ENCODE assay signal across 1 cellular context in the genomic region with DNA sequence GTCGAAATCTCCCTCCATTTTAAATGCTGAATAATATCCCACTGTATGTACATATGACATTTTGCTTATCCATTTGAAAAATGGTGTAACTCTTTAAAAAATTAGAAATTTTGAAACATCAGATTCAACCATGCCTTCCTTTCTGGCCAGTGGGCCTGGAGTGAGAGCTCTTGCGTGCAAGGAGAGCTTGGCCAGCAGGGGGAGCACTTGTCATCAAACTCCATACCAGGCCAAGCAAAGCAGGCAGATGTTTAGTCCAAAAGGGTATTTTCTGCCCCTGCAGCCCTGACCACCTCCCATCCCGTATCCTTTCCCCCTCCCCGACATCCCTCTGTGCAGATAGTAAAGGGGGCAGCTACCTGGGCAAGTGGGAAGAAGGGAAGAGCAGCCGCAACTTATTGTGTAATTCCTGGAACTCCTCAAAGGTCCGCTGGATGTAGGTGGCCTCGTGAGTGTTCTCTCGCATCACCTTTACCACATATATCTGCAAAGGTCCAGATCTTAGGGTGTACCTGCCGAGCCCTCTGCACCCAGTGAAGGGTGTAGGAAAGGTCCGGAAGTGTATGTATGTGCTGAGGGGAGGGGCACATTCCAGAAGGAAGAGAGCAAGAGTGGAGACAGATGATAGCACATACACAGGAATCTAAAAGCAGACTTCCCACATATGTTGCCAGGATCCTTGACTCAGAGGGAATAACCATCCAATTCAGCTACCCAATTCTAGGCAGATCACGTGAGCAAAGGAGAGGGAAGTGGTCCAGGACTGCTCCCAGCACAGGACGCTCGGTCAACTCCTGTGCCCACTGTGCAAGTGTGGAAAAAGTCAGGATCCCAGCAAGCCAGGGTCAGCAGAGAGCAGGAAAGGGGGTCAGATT.
TF ChIP-seq lines count a peak whose summit lies in the region.

No MANE protein-coding gene starts in this region.

TF ChIP-seq in K562, 482 proteins besides CTCF, POLR2A, EP300 and RAD21 (continued from another document):
- TF ChIP-seq BHLHE40 (IDR thresholded peaks at IDR 0.05; ENCODE audit: low read length) (0 out of 2 replicates have a peak, but pooled peaks have one; percentile 37), CEBPB (tag; IDR thresholded peaks at IDR 0.05) (peak; percentile 51; the same call in 1 of the 2 replicates), MAZ (CRISPR knock-in tag; conservative IDR thresholded peaks at IDR 0.05 in 1 of 2, IDR thresholded peaks at IDR 0.05 in 1 of 2) (0 out of 4 replicates have a peak, but pooled peaks of 1 of the 2 experiments have one; percentile 25), ZNF184 (CRISPR knock-in tag; IDR thresholded peaks at IDR 0.05) (no peak), ETV6 (IDR thresholded peaks at IDR 0.05; ENCODE audit: borderline replicate concordance in 1 of 2, low read depth in 2 of 2, low read length in 1 of 2) (0 out of 4 replicates have a peak, but pooled peaks of 1 of the 2 experiments have one; percentile 29), ETV6 (CRISPR knock-in tag; IDR thresholded peaks at IDR 0.05; ENCODE audit: borderline replicate concordance) (no peak), ZC3H4 (CRISPR knock-in tag; IDR thresholded peaks at IDR 0.05; ENCODE audit: borderline replicate concordance) (0 out of 2 replicates have a peak, but pooled peaks have one; percentile 43), L3MBTL2 (IDR thresholded peaks at IDR 0.05) (0 out of 2 replicates have a peak, but pooled peaks have one; percentile 18), SMC3 (conservative IDR thresholded peaks at IDR 0.05; ENCODE audit: insufficient read depth, low read depth, low read length) (peak; percentile 76), HMGN3 (IDR thresholded peaks at IDR 0.05; ENCODE audit: borderline replicate concordance, extremely low read depth, insufficient read length, low read depth, low read length) (no peak)
- TF ChIP-seq, protein P1, sequence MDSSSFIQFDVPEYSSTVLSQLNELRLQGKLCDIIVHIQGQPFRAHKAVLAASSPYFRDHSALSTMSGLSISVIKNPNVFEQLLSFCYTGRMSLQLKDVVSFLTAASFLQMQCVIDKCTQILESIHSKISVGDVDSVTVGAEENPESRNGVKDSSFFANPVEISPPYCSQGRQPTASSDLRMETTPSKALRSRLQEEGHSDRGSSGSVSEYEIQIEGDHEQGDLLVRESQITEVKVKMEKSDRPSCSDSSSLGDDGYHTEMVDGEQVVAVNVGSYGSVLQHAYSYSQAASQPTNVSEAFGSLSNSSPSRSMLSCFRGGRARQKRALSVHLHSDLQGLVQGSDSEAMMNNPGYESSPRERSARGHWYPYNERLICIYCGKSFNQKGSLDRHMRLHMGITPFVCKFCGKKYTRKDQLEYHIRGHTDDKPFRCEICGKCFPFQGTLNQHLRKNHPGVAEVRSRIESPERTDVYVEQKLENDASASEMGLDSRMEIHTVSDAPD (CRISPR knock-in tag; IDR thresholded peaks at IDR 0.05) = no peak
- TF ChIP-seq, protein P2, sequence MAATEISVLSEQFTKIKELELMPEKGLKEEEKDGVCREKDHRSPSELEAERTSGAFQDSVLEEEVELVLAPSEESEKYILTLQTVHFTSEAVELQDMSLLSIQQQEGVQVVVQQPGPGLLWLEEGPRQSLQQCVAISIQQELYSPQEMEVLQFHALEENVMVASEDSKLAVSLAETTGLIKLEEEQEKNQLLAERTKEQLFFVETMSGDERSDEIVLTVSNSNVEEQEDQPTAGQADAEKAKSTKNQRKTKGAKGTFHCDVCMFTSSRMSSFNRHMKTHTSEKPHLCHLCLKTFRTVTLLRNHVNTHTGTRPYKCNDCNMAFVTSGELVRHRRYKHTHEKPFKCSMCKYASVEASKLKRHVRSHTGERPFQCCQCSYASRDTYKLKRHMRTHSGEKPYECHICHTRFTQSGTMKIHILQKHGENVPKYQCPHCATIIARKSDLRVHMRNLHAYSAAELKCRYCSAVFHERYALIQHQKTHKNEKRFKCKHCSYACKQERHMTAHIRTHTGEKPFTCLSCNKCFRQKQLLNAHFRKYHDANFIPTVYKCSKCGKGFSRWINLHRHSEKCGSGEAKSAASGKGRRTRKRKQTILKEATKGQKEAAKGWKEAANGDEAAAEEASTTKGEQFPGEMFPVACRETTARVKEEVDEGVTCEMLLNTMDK (IDR thresholded peaks at IDR 0.05; ENCODE audit: borderline replicate concordance, insufficient read depth, low read depth, low read length, poor library complexity, severe bottlenecking) = peak; percentile 37
- TF ChIP-seq, protein P3, sequence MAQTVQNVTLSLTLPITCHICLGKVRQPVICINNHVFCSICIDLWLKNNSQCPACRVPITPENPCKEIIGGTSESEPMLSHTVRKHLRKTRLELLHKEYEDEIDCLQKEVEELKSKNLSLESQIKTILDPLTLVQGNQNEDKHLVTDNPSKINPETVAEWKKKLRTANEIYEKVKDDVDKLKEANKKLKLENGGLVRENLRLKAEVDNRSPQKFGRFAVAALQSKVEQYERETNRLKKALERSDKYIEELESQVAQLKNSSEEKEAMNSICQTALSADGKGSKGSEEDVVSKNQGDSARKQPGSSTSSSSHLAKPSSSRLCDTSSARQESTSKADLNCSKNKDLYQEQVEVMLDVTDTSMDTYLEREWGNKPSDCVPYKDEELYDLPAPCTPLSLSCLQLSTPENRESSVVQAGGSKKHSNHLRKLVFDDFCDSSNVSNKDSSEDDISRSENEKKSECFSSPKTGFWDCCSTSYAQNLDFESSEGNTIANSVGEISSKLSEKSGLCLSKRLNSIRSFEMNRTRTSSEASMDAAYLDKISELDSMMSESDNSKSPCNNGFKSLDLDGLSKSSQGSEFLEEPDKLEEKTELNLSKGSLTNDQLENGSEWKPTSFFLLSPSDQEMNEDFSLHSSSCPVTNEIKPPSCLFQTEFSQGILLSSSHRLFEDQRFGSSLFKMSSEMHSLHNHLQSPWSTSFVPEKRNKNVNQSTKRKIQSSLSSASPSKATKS (CRISPR knock-in tag; IDR thresholded peaks at IDR 0.05) = 0 out of 2 replicates have a peak, but pooled peaks have one; percentile 15
- TF ChIP-seq, protein P4, sequence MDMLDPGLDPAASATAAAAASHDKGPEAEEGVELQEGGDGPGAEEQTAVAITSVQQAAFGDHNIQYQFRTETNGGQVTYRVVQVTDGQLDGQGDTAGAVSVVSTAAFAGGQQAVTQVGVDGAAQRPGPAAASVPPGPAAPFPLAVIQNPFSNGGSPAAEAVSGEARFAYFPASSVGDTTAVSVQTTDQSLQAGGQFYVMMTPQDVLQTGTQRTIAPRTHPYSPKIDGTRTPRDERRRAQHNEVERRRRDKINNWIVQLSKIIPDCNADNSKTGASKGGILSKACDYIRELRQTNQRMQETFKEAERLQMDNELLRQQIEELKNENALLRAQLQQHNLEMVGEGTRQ (CRISPR knock-in tag; IDR thresholded peaks at IDR 0.05) = peak; percentile 41
